19 cellular contexts compared by ENCODE assay signal in genomic region chrX:145792281-145792680, GRCh38. TPM values are rescaled to one million over a fixed set of nuclear protein-coding genes. Genes with fewer than 3 reads are reported as not detected.
DNase-seq lines count a peak whose midpoint lies in the region; ATAC-seq lines count a peak whose summit lies in the region.
"Had no signal": no experiment of that assay in that cellular context is flagged by ENCODE, and none has a peak within 500 bp of the region (broad histone marks: within the 10 kb centered on the region; RNA-seq: fewer than 3 reads in every experiment).

No MANE protein-coding gene starts in this region.

- DNase-seq in SK-MEL-5 (ENCODE audit: low read depth, low spot score) (peak; percentile 45), foreskin melanocyte (peak; percentile 60), hippocampal formation (lab: John Stamatoyannopoulos, UW) (no peak), SW 1271 (lab: John Stamatoyannopoulos, UW) (no peak)
- DNase-seq: 8988T; ACHN; BE2C; C1 segment of cervical spinal cord; Caco-2; Calu3; CD4-positive, alpha-beta memory T cell; CD4-positive, CD25-positive, alpha-beta regulatory T cell; CD8-positive, alpha-beta memory T cell; DMS79 treated with DMSO at 0.1 percent for 48 hours; GF-D8 had no signal

- in situ Hi-C loops in SK-MEL-5 (cut with HindIII; ENCODE audit: low pct_unique_long_range_greater_than_20kb, low sequenced_read_pairs), result no loop called here

- ATAC-seq in GM19324 (IDR thresholded peaks at IDR 0.05; ENCODE audit: low FRiP score, unreplicated experiment), result no peak

RNA-seq across cellular contexts. Expression of gene SLITRK2, which starts 25.3 kb away (rescaled TPM):
- 0.69 and 1.1 TPM in 2 replicates for total RNA-seq in SK-MEL-5 (2014; rRNA removed; shearing (Covaris generic))
- 2.6 and 4.2 TPM in 2 replicates for polyA plus RNA-seq in SK-MEL-5 (2015; cell fraction: cytosol; rRNA removed)
- 7.6 and 11.3 TPM in 2 replicates for polyA plus RNA-seq in SK-MEL-5 (2015; cell fraction: nucleus; rRNA removed)
- total RNA-seq: A673; Caco-2; Calu3; CD4-positive, alpha-beta memory T cell; CD4-positive, CD25-positive, alpha-beta regulatory T cell; CD8-positive, alpha-beta memory T cell had no signal
- polyA plus RNA-seq: AG04450; CD14-positive monocyte; CD4-positive, alpha-beta memory T cell; CD4-positive, CD25-positive, alpha-beta regulatory T cell; CD8-positive, alpha-beta memory T cell had no signal

Comparison
In these comparisons a context has a peak if more than half of its experiments do, and no peak if none do; other contexts are left out.
1. DNase-seq: peak in SK-MEL-5 (single experiment) and foreskin melanocyte (single experiment); none in hippocampal formation (0 of 2) and SW 1271 (0 of 2).